Comparison of ENCODE assay signal across 1 cellular context in the genomic region with DNA sequence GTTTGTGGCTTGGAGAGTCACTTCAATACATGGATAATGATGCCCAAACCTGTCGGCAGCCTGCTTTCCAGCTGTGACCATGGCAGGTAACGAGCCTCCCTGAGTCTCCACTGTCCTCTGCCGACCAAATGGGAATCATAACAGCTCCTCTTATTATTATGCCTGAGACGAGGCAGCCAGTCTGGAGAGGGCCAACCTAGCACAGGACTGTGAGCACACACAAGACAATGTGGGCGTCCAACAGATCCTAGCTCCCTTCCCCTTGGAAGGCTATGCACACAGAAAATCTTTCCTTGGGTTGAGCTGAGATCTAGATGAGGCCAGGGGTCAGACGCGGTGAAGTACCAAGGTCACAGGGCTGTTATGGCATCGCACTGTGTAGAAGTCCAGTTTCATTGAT.
TF ChIP-seq lines count a peak whose summit lies in the region.

No MANE protein-coding gene starts in this region.

TF ChIP-seq in IMR-90, 13 proteins besides CTCF, POLR2A, EP300 and RAD21 (continued from another document):
- TF ChIP-seq MXI1 (IDR thresholded peaks at IDR 0.05; ENCODE audit: borderline replicate concordance, low read depth, low read length) (no peak), RFX5 (IDR thresholded peaks at IDR 0.05; ENCODE audit: low read depth, low read length) (no peak), USF2 (IDR thresholded peaks at IDR 0.05; ENCODE audit: low read depth, low read length) (no peak)
